In the genomic region with DNA sequence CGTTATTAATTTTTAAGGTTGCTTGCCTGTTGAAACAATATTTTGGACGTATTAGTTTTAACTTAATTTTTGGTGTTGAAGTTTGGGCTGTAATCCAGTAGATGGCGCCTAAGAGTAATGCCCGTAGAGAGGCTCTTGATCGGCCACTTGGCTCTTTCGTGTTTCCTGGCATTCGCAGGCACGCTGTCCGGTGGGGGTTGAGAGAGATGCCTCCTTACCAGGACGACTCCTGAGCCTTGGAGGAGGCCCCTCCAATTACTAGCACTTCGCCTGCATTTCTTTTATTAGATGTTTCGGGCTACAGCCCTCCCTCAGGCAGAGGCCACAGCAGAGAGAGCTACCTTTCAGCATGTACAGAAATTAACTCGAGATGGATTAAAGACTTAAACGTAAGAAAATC, we compare ENCODE assay signal across 9 cellular contexts. TPM values are rescaled to one million over a fixed set of nuclear protein-coding genes. Genes with fewer than 3 reads are reported as not detected.
DNase-seq lines count a peak whose midpoint lies in the region; TF ChIP-seq lines count a peak whose summit lies in the region.
"Had no signal": no experiment of that assay in that cellular context is flagged by ENCODE, and none has a peak within 500 bp of the region (broad histone marks: within the 10 kb centered on the region; RNA-seq: fewer than 3 reads in every experiment).

No MANE protein-coding gene starts in this region.

- no peaks in the 10 kb centered on the region for H3K27me3 ChIP-seq in A673 (replicated peaks; ENCODE audit: insufficient read depth, low read depth, low read length, poor library complexity)
- H3K27me3 ChIP-seq in neuronal stem cell (ENCODE audit: control insufficient read depth in 3 of 3, insufficient read depth in 3 of 3, low read depth in 1 of 3, low read length in 3 of 3) = peaks cover 0 to 4% (median 0%) of the 10 kb centered on the region in 3 experiments

- DNase-seq in A673 (ENCODE audit: low spot score) (peak; percentile 61), GDM1 (lab: John Stamatoyannopoulos, UW) (peak; percentile 37), GOT3 (lab: John Stamatoyannopoulos, UW) (peak; percentile 34), KBM-7 (peak; percentile 52), RWPE1 (ENCODE audit: low spot score) (peak; percentile 21), dermis microvascular lymphatic vessel endothelial cell (ENCODE audit: low read depth in 2 of 2) (peak; percentile 3 to 18), neuronal stem cell (ENCODE audit: low spot score) (no peak), lower leg skin (ENCODE audit: low spot score in 2 of 2) (no peak)

- no peak overlapping the region for H2BK120ac ChIP-seq in neuronal stem cell (ENCODE audit: low read depth, low read length)

- H3K79me1 ChIP-seq in neuronal stem cell (ENCODE audit: low read depth, low read length) = no peaks in the 10 kb centered on the region

- H3K23ac ChIP-seq in neuronal stem cell (ENCODE audit: low read depth, low read length, poor library complexity) = no peak overlapping the region

- H3K36me3 ChIP-seq in A673 (ENCODE audit: insufficient read depth, low read length, poor library complexity, severe bottlenecking) (no peaks in the 10 kb centered on the region), neuronal stem cell (replicated peaks in 1 of 2; ENCODE audit: control insufficient read depth in 2 of 2, insufficient read depth in 2 of 2, low read length in 2 of 2) (no peaks in the 10 kb centered on the region)

- no peak overlapping the region for H2AK5ac ChIP-seq in neuronal stem cell (ENCODE audit: low read depth, low read length)

- H3K4me3 ChIP-seq in A673 (ENCODE audit: low read depth, low read length, poor library complexity, severe bottlenecking) (no peak overlapping the region), neuronal stem cell (ENCODE audit: low read length in 2 of 2) (no peak overlapping the region), lower leg skin (ENCODE audit: low read depth, poor library complexity, severe bottlenecking) (no peak overlapping the region)

- CTCF ChIA-PET in A673 (lab: Charles Lee) = interaction anchor here (0.6 kb wide), 1 partner anchor 369 kb away, joined by 3 read pairs; no protein-coding TSS in a partner anchor
- CTCF ChIA-PET in RWPE1 (lab: Yijun Ruan, JAX) = interaction anchor here (0.7 kb wide), 1 partner anchor 133 kb away, joined by 4 read pairs; no protein-coding TSS in a partner anchor

- no peak for TF ChIP-seq POLR2A in lower leg skin (IDR thresholded peaks at IDR 0.05)

- H2BK12ac ChIP-seq in neuronal stem cell (ENCODE audit: low read length) = no peak overlapping the region

- H3K18ac ChIP-seq in neuronal stem cell (ENCODE audit: low read length) = no peak overlapping the region

- H3K4me2 ChIP-seq in neuronal stem cell (ENCODE audit: insufficient read depth, low read length, poor library complexity, severe bottlenecking) = no peak overlapping the region

- in situ Hi-C loops in KBM-7 (cut with MboI; ENCODE audit: low pct_unique_long_range_greater_than_20kb, low sequenced_read_pairs) = no loop called here

- H3K14ac ChIP-seq in neuronal stem cell (ENCODE audit: low read length) = no peak overlapping the region

- POLR2A ChIA-PET in A673 (lab: Charles Lee; ENCODE audit: low non-redundant PET) = no interaction called here
- POLR2A ChIA-PET in RWPE1 (lab: Yijun Ruan, JAX; ENCODE audit: low non-redundant PET) = no interaction called here

- H3K9ac ChIP-seq in neuronal stem cell (ENCODE audit: low read depth, low read length, poor library complexity) = no peak overlapping the region

- intact Hi-C loops in A673 (cut with micrococcal nuclease; ENCODE audit: unreplicated experiment) = loop anchor here (10.0 kb wide), 1 partner anchor 372 kb away; no protein-coding TSS in a partner anchor
- intact Hi-C loops in lower leg skin (cut with DNase I; ENCODE audit: low total_unique reads) = no loop called here

- no peak overlapping the region for H4K8ac ChIP-seq in neuronal stem cell (ENCODE audit: low read depth, low read length)

- no peak overlapping the region for H4K91ac ChIP-seq in neuronal stem cell (ENCODE audit: low read depth, low read length, poor library complexity)

- no peak overlapping the region for H3K27ac ChIP-seq in A673 (ENCODE audit: low read depth, low read length, poor library complexity, severe bottlenecking)
- no peak overlapping the region for H3K27ac ChIP-seq in RWPE1
- no peak overlapping the region for H3K27ac ChIP-seq in neuronal stem cell (replicated peaks; ENCODE audit: low read length)

- H2BK15ac ChIP-seq in neuronal stem cell (ENCODE audit: low read length) = no peak overlapping the region

- no peak overlapping the region for H3K4ac ChIP-seq in neuronal stem cell (ENCODE audit: low read length)

- TF ChIP-seq CTCF in A673 (conservative IDR thresholded peaks at IDR 0.05; ENCODE audit: low read depth, low read length) = peak; percentile 84
- peak; percentile 61 for TF ChIP-seq CTCF in RWPE1 (conservative IDR thresholded peaks at IDR 0.05; ENCODE audit: low read depth)
- TF ChIP-seq CTCF in lower leg skin (IDR thresholded peaks at IDR 0.05) = no peak

- no CpG with 5 or more reads among the region's 14 CpGs for WGBS in neuronal stem cell (ENCODE audit: extremely low coverage in 2 of 2, insufficient read length in 2 of 2, insufficient replicate concordance in 1 of 2), 2 donors
- 12 to 13% methylated on average over 14 of the region's 14 CpGs for WGBS in lower leg skin, 2 donors

- no TSS peak for BruUV-seq in A673 (replicated peaks; lab: Mats Ljungman, UMichigan)

- H2AFZ ChIP-seq in neuronal stem cell (ENCODE audit: low read length) = peak overlapping the region; percentile 60

- no peaks in the 10 kb centered on the region for H3K4me1 ChIP-seq in A673 (ENCODE audit: insufficient read depth, low read length, poor library complexity, severe bottlenecking)
- no peaks in the 10 kb centered on the region for H3K4me1 ChIP-seq in neuronal stem cell (ENCODE audit: control insufficient read depth in 2 of 2, insufficient read depth in 1 of 2, low read depth in 1 of 2, low read length in 2 of 2)

- H3K9me3 ChIP-seq in A673 (ENCODE audit: low read depth, low read length, poor library complexity, severe bottlenecking) (no peaks in the 10 kb centered on the region), neuronal stem cell (replicated peaks in 1 of 2; ENCODE audit: control insufficient read depth in 2 of 2, insufficient read depth in 1 of 2, low read depth in 1 of 2, low read length in 2 of 2) (peaks cover 0 to 18% of the 10 kb centered on the region in 2 donors)

- no peak overlapping the region for H2BK5ac ChIP-seq in neuronal stem cell (ENCODE audit: low read length)

RNA-seq across cellular contexts. Expression of gene OR2M4, which starts 12.0 kb away (rescaled TPM):
- 0.11 and 0.13 TPM in 2 replicates for total RNA-seq in A673 (2021)
- total RNA-seq in dermis microvascular lymphatic vessel endothelial cell = not detected in 2 replicates
- polyA plus RNA-seq in neuronal stem cell (2013, experiment 1 of 2) = not detected
- polyA plus RNA-seq in neuronal stem cell (2013, experiment 2 of 2) = not detected
- total RNA-seq in lower leg skin = not detected
- polyA plus RNA-seq: immature natural killer cell had no signal

RNA-seq across cellular contexts. Expression of gene OR2T33, which starts 34.6 kb away (rescaled TPM):
- not detected in 2 replicates for total RNA-seq in A673 (2021)
- total RNA-seq in dermis microvascular lymphatic vessel endothelial cell = not detected in 2 replicates
- polyA plus RNA-seq in neuronal stem cell (2013, experiment 1 of 2) = not detected
- polyA plus RNA-seq in neuronal stem cell (2013, experiment 2 of 2) = not detected
- total RNA-seq in lower leg skin = not detected
- polyA plus RNA-seq: immature natural killer cell had no signal

RNA-seq across cellular contexts. Expression of gene OR2M3, which starts 46.1 kb away (rescaled TPM):
- total RNA-seq in A673 (2021) (0.15 and 0.19 TPM in 2 replicates), dermis microvascular lymphatic vessel endothelial cell (not detected in 2 replicates), lower leg skin (not detected)
- polyA plus RNA-seq in neuronal stem cell (2013, experiment 1 of 2) = not detected
- not detected for polyA plus RNA-seq in neuronal stem cell (2013, experiment 2 of 2)
- polyA plus RNA-seq: immature natural killer cell had no signal

Comparison
In these comparisons a context has a peak if more than half of its experiments do, and no peak if none do; other contexts are left out.
1. DNase-seq: peak in A673 (single experiment), GDM1 (single experiment), GOT3 (single experiment), KBM-7 (single experiment), RWPE1 (single experiment) and dermis microvascular lymphatic vessel endothelial cell (2 of 2); none in neuronal stem cell (single experiment) and lower leg skin (0 of 2).
2. CTCF ChIP-seq: peak in A673 (single experiment) and RWPE1 (single experiment); none in lower leg skin (0 of 3).